ENCODE assay signal across 11 cellular contexts in genomic region chr1:143497374-143497747, GRCh38.
DNase-seq lines count a peak whose midpoint lies in the region; ATAC-seq and TF ChIP-seq lines count a peak whose summit lies in the region.
"Had no signal": no experiment of that assay in that cellular context is flagged by ENCODE, and none has a peak within 500 bp of the region (broad histone marks: within the 10 kb centered on the region; RNA-seq: fewer than 3 reads in every experiment).

No MANE protein-coding gene starts in this region.

- H3K4me1 Mint-ChIP-seq in natural killer cell (no peaks in the 10 kb centered on the region), endothelial cell (ENCODE audit: unreplicated experiment) (no peaks in the 10 kb centered on the region), type B pancreatic cell (ENCODE audit: unreplicated experiment) (no peaks in the 10 kb centered on the region)
- peaks cover 3 to 6% of the 10 kb centered on the region in 2 donors for H3K4me1 Mint-ChIP-seq in natural killer cell treated with Interleukin-12 subunit alpha and Interleukin-12 subunit beta and Interleukin-15 and Interleukin-18, amount 100 ng/mL, for 72 hours (ENCODE audit: low read depth in 2 of 2)
- H3K4me1 Mint-ChIP-seq in activated naive CD8-positive, alpha-beta T cell treated with anti-CD3 and anti-CD28 coated beads, Interleukin-2, amount 50 U/mL, for 24 hours = no peaks in the 10 kb centered on the region

- H3K36me3 Mint-ChIP-seq in natural killer cell (peaks cover 7% of the 10 kb centered on the region), endothelial cell (ENCODE audit: low read depth, unreplicated experiment) (no peaks in the 10 kb centered on the region), type B pancreatic cell (peaks cover 5% of the 10 kb centered on the region)
- H3K36me3 Mint-ChIP-seq in natural killer cell treated with Interleukin-12 subunit alpha and Interleukin-12 subunit beta and Interleukin-15 and Interleukin-18, amount 100 ng/mL, for 72 hours = peaks cover 7% of the 10 kb centered on the region
- H3K36me3 Mint-ChIP-seq in activated naive CD8-positive, alpha-beta T cell treated with anti-CD3 and anti-CD28 coated beads, Interleukin-2, amount 50 U/mL, for 24 hours (ENCODE audit: low read depth) = peaks cover 5% of the 10 kb centered on the region

- H3K4me3 ChIP-seq in right lobe of liver (no peak overlapping the region), uterus (no peak overlapping the region)
- H3K4me3 ChIP-seq: smooth muscle cell had no signal

- no peaks in the 10 kb centered on the region for H3K27me3 ChIP-seq in right lobe of liver
- H3K27me3 ChIP-seq in uterus = no peaks in the 10 kb centered on the region

- no peak for TF ChIP-seq CTCF in natural killer cell (IDR thresholded peaks at IDR 0.05)
- no peak for TF ChIP-seq CTCF in right lobe of liver (IDR thresholded peaks at IDR 0.05)
- no peak for TF ChIP-seq CTCF in uterus (IDR thresholded peaks at IDR 0.05)
- TF ChIP-seq CTCF in endothelial cell (IDR thresholded peaks at IDR 0.05; ENCODE audit: unreplicated experiment) = no peak
- no peak for TF ChIP-seq CTCF in type B pancreatic cell (conservative IDR thresholded peaks at IDR 0.05)

- H3K27ac ChIP-seq in right lobe of liver (no peak overlapping the region), uterus (no peak overlapping the region)
- H3K27ac ChIP-seq: C4-2B had no signal

- no peak for ATAC-seq in natural killer cell
- no peak for ATAC-seq in natural killer cell treated with Interleukin-12 subunit alpha and Interleukin-12 subunit beta and Interleukin-15 and Interleukin-18, amount 100 ng/mL, for 72 hours
- ATAC-seq in activated naive CD8-positive, alpha-beta T cell treated with anti-CD3 and anti-CD28 coated beads, Interleukin-2, amount 50 U/mL, for 24 hours = no peak
- no peak for ATAC-seq in right lobe of liver

- no peak overlapping the region for H3K4me3 Mint-ChIP-seq in natural killer cell
- no peak overlapping the region for H3K4me3 Mint-ChIP-seq in natural killer cell treated with Interleukin-12 subunit alpha and Interleukin-12 subunit beta and Interleukin-15 and Interleukin-18, amount 100 ng/mL, for 72 hours
- H3K4me3 Mint-ChIP-seq in activated naive CD8-positive, alpha-beta T cell treated with anti-CD3 and anti-CD28 coated beads, Interleukin-2, amount 50 U/mL, for 24 hours = no peak overlapping the region
- no peak overlapping the region for H3K4me3 Mint-ChIP-seq in endothelial cell (ENCODE audit: unreplicated experiment)
- no peak overlapping the region for H3K4me3 Mint-ChIP-seq in type B pancreatic cell

- TF ChIP-seq POLR2A in right lobe of liver (IDR thresholded peaks at IDR 0.05) (no peak), uterus (IDR thresholded peaks at IDR 0.05) (no peak)

- DNase-seq in natural killer cell (peak; percentile 13), right lobe of liver (peak in 2 of 3 donors; percentile 4 to 42), uterus (no peak), pons (ENCODE audit: low spot score) (no peak), endothelial cell (ENCODE audit: low spot score) (no peak), type B pancreatic cell (ENCODE audit: extremely low spot score, unreplicated experiment) (no peak)
- DNase-seq in natural killer cell treated with Interleukin-12 subunit alpha and Interleukin-12 subunit beta and Interleukin-15 and Interleukin-18, amount 100 ng/mL, for 72 hours (ENCODE audit: low spot score) = no peak
- DNase-seq in activated naive CD8-positive, alpha-beta T cell treated with anti-CD3 and anti-CD28 coated beads, Interleukin-2, amount 50 U/mL, for 24 hours = peak; percentile 4
- DNase-seq: NCI-H1417 had no signal

- no peaks in the 10 kb centered on the region for H3K9me3 ChIP-seq in right lobe of liver
- no peaks in the 10 kb centered on the region for H3K9me3 ChIP-seq in uterus

- intact Hi-C loops in natural killer cell (cut with micrococcal nuclease) = no loop called here
- intact Hi-C loops in right lobe of liver (cut with DNase I) = no loop called here
- intact Hi-C loops in uterus (cut with DNase I; ENCODE audit: low total_unique reads) = no loop called here

- WGBS in right lobe of liver (ENCODE audit: insufficient coverage, low coverage, low lambda C conversion rate, missing lambda C conversion rate) = 2% methylated on average over 49 of the region's 50 CpGs

- H3K27ac Mint-ChIP-seq in natural killer cell (no peak overlapping the region), endothelial cell (ENCODE audit: unreplicated experiment) (no peak overlapping the region), type B pancreatic cell (no peak overlapping the region)
- no peak overlapping the region for H3K27ac Mint-ChIP-seq in natural killer cell treated with Interleukin-12 subunit alpha and Interleukin-12 subunit beta and Interleukin-15 and Interleukin-18, amount 100 ng/mL, for 72 hours
- no peak overlapping the region for H3K27ac Mint-ChIP-seq in activated naive CD8-positive, alpha-beta T cell treated with anti-CD3 and anti-CD28 coated beads, Interleukin-2, amount 50 U/mL, for 24 hours

- no peaks in the 10 kb centered on the region for H3K4me1 ChIP-seq in right lobe of liver
- H3K4me1 ChIP-seq in uterus = no peaks in the 10 kb centered on the region

- H3K27me3 Mint-ChIP-seq in natural killer cell (ENCODE audit: low read depth in 2 of 2) = peaks cover 0 to 9% of the 10 kb centered on the region in 2 donors
- peaks cover 8% of the 10 kb centered on the region in 2 donors for H3K27me3 Mint-ChIP-seq in natural killer cell treated with Interleukin-12 subunit alpha and Interleukin-12 subunit beta and Interleukin-15 and Interleukin-18, amount 100 ng/mL, for 72 hours
- peaks cover 6% of the 10 kb centered on the region for H3K27me3 Mint-ChIP-seq in activated naive CD8-positive, alpha-beta T cell treated with anti-CD3 and anti-CD28 coated beads, Interleukin-2, amount 50 U/mL, for 24 hours
- H3K27me3 Mint-ChIP-seq in endothelial cell (ENCODE audit: unreplicated experiment) = peaks cover 2% of the 10 kb centered on the region
- peaks cover 4% of the 10 kb centered on the region for H3K27me3 Mint-ChIP-seq in type B pancreatic cell

- H3K9me3 Mint-ChIP-seq in natural killer cell = peaks cover 3 to 4% of the 10 kb centered on the region in 2 donors
- H3K9me3 Mint-ChIP-seq in natural killer cell treated with Interleukin-12 subunit alpha and Interleukin-12 subunit beta and Interleukin-15 and Interleukin-18, amount 100 ng/mL, for 72 hours = peaks cover 6% of the 10 kb centered on the region
- peaks cover 7% of the 10 kb centered on the region for H3K9me3 Mint-ChIP-seq in activated naive CD8-positive, alpha-beta T cell treated with anti-CD3 and anti-CD28 coated beads, Interleukin-2, amount 50 U/mL, for 24 hours
- H3K9me3 Mint-ChIP-seq in endothelial cell (ENCODE audit: unreplicated experiment) = no peaks in the 10 kb centered on the region
- no peaks in the 10 kb centered on the region for H3K9me3 Mint-ChIP-seq in type B pancreatic cell

- H3K36me3 ChIP-seq in right lobe of liver = no peaks in the 10 kb centered on the region
- H3K36me3 ChIP-seq in uterus = no peaks in the 10 kb centered on the region

Comparison
In these comparisons a context has a peak if more than half of its experiments do, and no peak if none do; other contexts are left out.
1. DNase-seq: peak in natural killer cell (single experiment), activated naive CD8-positive, alpha-beta T cell treated with anti-CD3 and anti-CD28 coated beads, Interleukin-2, amount 50 U/mL, for 24 hours (single experiment) and right lobe of liver (2 of 3); none in natural killer cell treated with Interleukin-12 subunit alpha and Interleukin-12 subunit beta and Interleukin-15 and Interleukin-18, amount 100 ng/mL, for 72 hours (single experiment), uterus (0 of 2), pons (single experiment), endothelial cell (single experiment) and type B pancreatic cell (single experiment).